In genomic region chr7:124698964-124699363, GRCh38 we compare ENCODE assay signal across 22 cellular contexts.
A peak's percentile ranks its signal among the peaks of the same experiment; 100 is the strongest.
DNase-seq lines count a peak whose midpoint lies in the region; FAIRE-seq and TF ChIP-seq lines count a peak whose summit lies in the region.
"Had no signal": no experiment of that assay in that cellular context is flagged by ENCODE, and none has a peak within 500 bp of the region (broad histone marks: within the 10 kb centered on the region; RNA-seq: fewer than 3 reads in every experiment).

No MANE protein-coding gene starts in this region.

- FAIRE-seq in GM12891 (lab: Jason Lieb, UNC), result no peak
- FAIRE-seq: GM18507, HepG2 had no signal

- DNase-seq in GM12891 (ENCODE audit: insufficient read length, low spot score) (no peak), MV-4-11 (lab: John Stamatoyannopoulos, UW) (peak; percentile 47), SK-N-DZ (ENCODE audit: low spot score) (peak; percentile 73), islet precursor cell (peak; percentile 44), NCI-H1436 (lab: John Stamatoyannopoulos, UW) (no peak), hypothalamus (lab: John Stamatoyannopoulos, UW) (no peak), SW 1271 (lab: John Stamatoyannopoulos, UW) (no peak), NCI-H748 (lab: John Stamatoyannopoulos, UW; ENCODE audit: unreplicated experiment) (no peak)
- DNase-seq: Calu3, DMS79 treated with DMSO at 0.1 percent for 48 hours, GM23248, H7, MG63, NCI-H1105 treated with DMSO at 0.1 percent for 48 hours, NCI-H2029, NCI-H446, NCI-H524 treated with DMSO at 0.1 percent for 48 hours, Peyer's patch, SIG-M5, SK-N-SH had no signal

- TF ChIP-seq POLR2A in GM12891 (IDR thresholded peaks at IDR 0.05; ENCODE audit: low read depth, low read length), result no peak

TF ChIP-seq in GM12891, 5 proteins besides CTCF, POLR2A, EP300 and RAD21:
- TF ChIP-seq TAF1 (IDR thresholded peaks at IDR 0.05; ENCODE audit: low read depth, low read length) (no peak), PAX5 (IDR thresholded peaks at IDR 0.05; ENCODE audit: insufficient read depth, low read length, severe bottlenecking) (no peak), POLR2AphosphoS5 (IDR thresholded peaks at IDR 0.05; ENCODE audit: low read depth, low read length) (no peak), POU2F2 (IDR thresholded peaks at IDR 0.05; ENCODE audit: low read depth, low read length) (no peak), SPI1 (IDR thresholded peaks at IDR 0.05; ENCODE audit: low read depth, low read length) (peak; percentile 68)

Comparison
In these comparisons a context has a peak if more than half of its experiments do, and no peak if none do; other contexts are left out.
1. DNase-seq: peak in MV-4-11 (single experiment), SK-N-DZ (single experiment) and islet precursor cell (single experiment); none in GM12891 (single experiment), NCI-H1436 (single experiment), hypothalamus (0 of 51), SW 1271 (0 of 2) and NCI-H748 (single experiment).